7 cellular contexts compared by ENCODE assay signal in genomic region chrX:23694606-23695005, GRCh38. TPM values are rescaled to one million over a fixed set of nuclear protein-coding genes. Genes with fewer than 3 reads are reported as not detected.
DNase-seq lines count a peak whose midpoint lies in the region; TF ChIP-seq lines count a peak whose summit lies in the region.

No MANE protein-coding gene starts in this region.

- no peaks in the 10 kb centered on the region for H3K36me3 ChIP-seq in uterus

- no peaks in the 10 kb centered on the region for H3K9me3 Mint-ChIP-seq in nephron

- H3K27ac ChIP-seq in uterus: no peak overlapping the region

- H3K36me3 Mint-ChIP-seq in nephron (ENCODE audit: low read depth): no peaks in the 10 kb centered on the region

- no peak overlapping the region for H3K27ac Mint-ChIP-seq in nephron

- H3K4me1 ChIP-seq in uterus: no peaks in the 10 kb centered on the region

- no peaks in the 10 kb centered on the region for H3K9me3 ChIP-seq in uterus

- H3K27me3 ChIP-seq in uterus: no peaks in the 10 kb centered on the region

- intact Hi-C loops in uterus (cut with DNase I; ENCODE audit: low total_unique reads): loop anchor here (5.0 kb wide), 1 partner anchor 208 kb away; no protein-coding TSS in a partner anchor

- peak; percentile 58 to 69 (median 66) for TF ChIP-seq CTCF in nephron (IDR thresholded peaks at IDR 0.05; ENCODE audit: unreplicated experiment in 3 of 3)
- peak; percentile 40 to 48 (median 42) for TF ChIP-seq CTCF in uterus (IDR thresholded peaks at IDR 0.05)

- peak; percentile 28 for DNase-seq in ELF-1 (ENCODE audit: low read depth, low spot score)
- DNase-seq in H4 (ENCODE audit: low spot score): peak; percentile 46
- DNase-seq in NCI-H2196 treated with DMSO at 0.1 percent for 48 hours (lab: John Stamatoyannopoulos, UW; ENCODE audit: unreplicated experiment): peak; percentile 1
- peak; percentile 9 to 22 for DNase-seq in activated CD4-positive, alpha-beta T cell treated with anti-CD3 and anti-CD28 coated beads, Interleukin-2, amount 50 U/mL, for 4 hours
- peak; percentile 23 for DNase-seq in fibroblast of gingiva (ENCODE audit: low read depth)
- peak; percentile 41 to 57 for DNase-seq in uterus

- H3K4me1 Mint-ChIP-seq in nephron: no peaks in the 10 kb centered on the region

- H3K4me3 Mint-ChIP-seq in nephron: no peak overlapping the region

- TF ChIP-seq POLR2A in uterus (IDR thresholded peaks at IDR 0.05): no peak

- no peak overlapping the region for H3K4me3 ChIP-seq in uterus

- H3K27me3 Mint-ChIP-seq in nephron (ENCODE audit: low read depth): no peaks in the 10 kb centered on the region

RNA-seq across cellular contexts. Expression of gene PRDX4, which starts 27.3 kb away (rescaled TPM):
- total RNA-seq in H4 (2014; rRNA removed; shearing (Covaris generic)): 347 and 388 TPM in 2 replicates
- 100 to 1,000 TPM in 2 of 4 donors, 10 to 100 TPM in 2; 39.7 to 151 (median 97.2) TPM for total RNA-seq in uterus

RNA-seq across cellular contexts. Expression of gene ACOT9, which starts 48.5 kb away (rescaled TPM):
- total RNA-seq in H4 (2014; rRNA removed; shearing (Covaris generic)): 41.1 and 47.0 TPM in 2 replicates
- 10 to 100 TPM; 21.2 to 54.1 (median 44.4) TPM for total RNA-seq in uterus
